In genomic region chr10:110793128-110793812, GRCh38 we compare ENCODE assay signal across 15 cellular contexts.
DNase-seq lines count a peak whose midpoint lies in the region; ATAC-seq and TF ChIP-seq lines count a peak whose summit lies in the region.
"Had no signal": no experiment of that assay in that cellular context is flagged by ENCODE, and none has a peak within 500 bp of the region (broad histone marks: within the 10 kb centered on the region; RNA-seq: fewer than 3 reads in every experiment).

No MANE protein-coding gene starts in this region.

- H3K56ac ChIP-seq in H9 (ENCODE audit: insufficient read length, low read depth, low read length): no peak overlapping the region

- H2AFZ ChIP-seq in H9 (ENCODE audit: low read length) (no peak overlapping the region), trophoblast cell (ENCODE audit: insufficient read depth, low read length, poor library complexity) (no peak overlapping the region)

- no peaks in the 10 kb centered on the region for H3K9me3 Mint-ChIP-seq in H9
- H3K9me3 Mint-ChIP-seq: activated T-helper 17 cell treated with anti-CD3 and anti-CD28 coated beads, Interleukin-2, amount 50 U/mL, for 72 hours had no signal

- H3K27ac Mint-ChIP-seq in H9: no peak overlapping the region
- H3K27ac Mint-ChIP-seq: activated T-helper 17 cell treated with anti-CD3 and anti-CD28 coated beads, Interleukin-2, amount 50 U/mL, for 72 hours had no signal

- H3T11ph ChIP-seq in H9 (ENCODE audit: low read length): no peak overlapping the region

- H4K12ac ChIP-seq in trophoblast cell (ENCODE audit: low read depth, low read length): no peak overlapping the region

- H2AK5ac ChIP-seq in H9 (ENCODE audit: insufficient read length, low read length) (no peak overlapping the region), trophoblast cell (ENCODE audit: low read length) (no peak overlapping the region)

- H2BK5ac ChIP-seq in H9 (ENCODE audit: insufficient read length, low read length) (no peak overlapping the region), trophoblast cell (ENCODE audit: low read depth, low read length, poor library complexity) (peak overlapping the region; percentile 63)

- H3K79me2 ChIP-seq in H9 (ENCODE audit: insufficient read depth, low read length) (no peaks in the 10 kb centered on the region), trophoblast cell (ENCODE audit: control insufficient read depth, insufficient read depth, low read length, poor library complexity) (no peaks in the 10 kb centered on the region)

- H3K4me1 Mint-ChIP-seq in H9: peaks cover 3% of the 10 kb centered on the region in 2 experiments; a peak in 2 of 4 replicates
- H3K4me1 Mint-ChIP-seq: activated T-helper 17 cell treated with anti-CD3 and anti-CD28 coated beads, Interleukin-2, amount 50 U/mL, for 72 hours had no signal

- no peak overlapping the region for H2BK15ac ChIP-seq in H9 (ENCODE audit: low read depth, low read length)

- H3K36me3 ChIP-seq in right atrium auricular region (peaks cover 9% of the 10 kb centered on the region), trophoblast cell (ENCODE audit: control insufficient read depth in 1 of 2, insufficient read depth in 2 of 2, low read length in 2 of 2) (no peaks in the 10 kb centered on the region)
- H3K36me3 ChIP-seq: thoracic aorta had no signal

- no peaks in the 10 kb centered on the region for H3K27me3 ChIP-seq in H9 (ENCODE audit: insufficient read depth, low read length)
- no peaks in the 10 kb centered on the region for H3K27me3 ChIP-seq in right atrium auricular region
- no peaks in the 10 kb centered on the region for H3K27me3 ChIP-seq in trophoblast cell (ENCODE audit: insufficient read depth, low read length)

- DNase-seq in H9 (no peak), astrocyte of the hippocampus (ENCODE audit: low read depth, low spot score) (peak; percentile 22), right atrium auricular region (ENCODE audit: low spot score) (no peak), trophoblast cell (no peak), occipital lobe (lab: John Stamatoyannopoulos, UW) (no peak), kidney glomerular epithelial cell (lab: John Stamatoyannopoulos, UW) (no peak), T1000 (lab: John Stamatoyannopoulos, UW) (no peak)
- DNase-seq: activated CD4-positive, alpha-beta T cell treated with anti-CD3 and anti-CD28 coated beads, Interleukin-2, amount 50 U/mL, for 48 hours; dermis blood vessel endothelial cell; midbrain; NCI-H2171; SHP77 treated with DMSO at 0.1 percent for 48 hours had no signal

- no peak for ATAC-seq in HG02973 (IDR thresholded peaks at IDR 0.05; ENCODE audit: unreplicated experiment)
- ATAC-seq: activated T-helper 17 cell treated with anti-CD3 and anti-CD28 coated beads, Interleukin-2, amount 50 U/mL, for 72 hours had no signal

- H3K27me3 Mint-ChIP-seq in H9 (ENCODE audit: low read depth): no peaks in the 10 kb centered on the region; the same call in 1 of the 2 replicates
- H3K27me3 Mint-ChIP-seq: activated T-helper 17 cell treated with anti-CD3 and anti-CD28 coated beads, Interleukin-2, amount 50 U/mL, for 72 hours had no signal

- H3K23ac ChIP-seq in H9 (ENCODE audit: insufficient read length, low read depth, low read length) (no peak overlapping the region), trophoblast cell (ENCODE audit: low read length) (no peak overlapping the region)

- H3K4me3 ChIP-seq in right atrium auricular region (no peak overlapping the region), trophoblast cell (ENCODE audit: low read depth, low read length) (no peak overlapping the region)
- H3K4me3 ChIP-seq: thoracic aorta had no signal

- H2BK12ac ChIP-seq in H9 (ENCODE audit: insufficient read length, low read depth, low read length): no peak overlapping the region
- peak overlapping the region; percentile 94 for H2BK12ac ChIP-seq in trophoblast cell (ENCODE audit: low read length)

- H3K4me1 ChIP-seq in H9 (ENCODE audit: insufficient read depth, low read length) (no peaks in the 10 kb centered on the region), right atrium auricular region (peaks cover 0 to 45% of the 10 kb centered on the region in 2 donors), trophoblast cell (ENCODE audit: control insufficient read depth in 1 of 2, insufficient read depth in 2 of 2, low read length in 2 of 2) (peaks cover 20 to 39% of the 10 kb centered on the region in 2 experiments)

- H3K4me3 Mint-ChIP-seq in H9: no peak overlapping the region
- H3K4me3 Mint-ChIP-seq: activated T-helper 17 cell treated with anti-CD3 and anti-CD28 coated beads, Interleukin-2, amount 50 U/mL, for 72 hours had no signal

- no peaks in the 10 kb centered on the region for H3K36me3 Mint-ChIP-seq in H9 (ENCODE audit: insufficient read depth in 1 of 3, low read depth in 3 of 3)

- H3K9me3 ChIP-seq in H9 (ENCODE audit: control insufficient read depth, low read depth, low read length): no peaks in the 10 kb centered on the region
- H3K9me3 ChIP-seq in right atrium auricular region: no peaks in the 10 kb centered on the region
- no peaks in the 10 kb centered on the region for H3K9me3 ChIP-seq in trophoblast cell (ENCODE audit: insufficient read depth, low read depth, low read length)
- H3K9me3 ChIP-seq: thoracic aorta had no signal

- H4K91ac ChIP-seq in H9 (ENCODE audit: insufficient read length, low read depth, low read length): no peak overlapping the region
- H4K91ac ChIP-seq in trophoblast cell (ENCODE audit: low read depth, low read length): peak overlapping the region; percentile 87

- no peak overlapping the region for H3K27ac ChIP-seq in H9 (ENCODE audit: insufficient read length, low read depth, low read length)
- H3K27ac ChIP-seq in right atrium auricular region: peak overlapping the region; percentile 68 to 77
- peak overlapping the region; percentile 58 for H3K27ac ChIP-seq in trophoblast cell (ENCODE audit: low read depth, low read length)
- H3K27ac ChIP-seq: thoracic aorta had no signal

- H2BK20ac ChIP-seq in H9 (ENCODE audit: low read depth, low read length, poor library complexity, severe bottlenecking): no peak overlapping the region

- H4K5ac ChIP-seq in H9 (ENCODE audit: insufficient read length, low read depth, low read length): no peak overlapping the region

- H4K8ac ChIP-seq in H9 (replicated peaks; ENCODE audit: insufficient read length, low read depth, low read length) (no peak overlapping the region), trophoblast cell (ENCODE audit: low read depth, low read length) (peak overlapping the region; percentile 45)

- H3K23me2 ChIP-seq in H9 (ENCODE audit: insufficient read length, low read depth, low read length, poor library complexity, severe bottlenecking): no peaks in the 10 kb centered on the region

- TF ChIP-seq CTCF in H9 (conservative IDR thresholded peaks at IDR 0.05) (no peak), right atrium auricular region (IDR thresholded peaks at IDR 0.05) (no peak)

- no peaks in the 10 kb centered on the region for H4K20me1 ChIP-seq in H9 (ENCODE audit: control insufficient read depth, insufficient read depth, insufficient read length)

- no peak overlapping the region for H3K4ac ChIP-seq in H9 (ENCODE audit: low read depth, low read length)
- no peak overlapping the region for H3K4ac ChIP-seq in trophoblast cell (ENCODE audit: low read depth, low read length)

- H3K79me1 ChIP-seq in H9 (ENCODE audit: insufficient read depth, low read depth, low read length, poor library complexity, severe bottlenecking) (no peaks in the 10 kb centered on the region), trophoblast cell (ENCODE audit: low read length) (peaks cover 19% of the 10 kb centered on the region)

- H3K4me2 ChIP-seq in H9 (ENCODE audit: insufficient read depth, insufficient read length, low read length): no peak overlapping the region
- H3K4me2 ChIP-seq in trophoblast cell (ENCODE audit: low read length): no peak overlapping the region

- H3K9ac ChIP-seq in H9 (ENCODE audit: extremely low read depth, insufficient read length, low read length) (no peak overlapping the region), trophoblast cell (ENCODE audit: low read length) (no peak overlapping the region)

- H2BK120ac ChIP-seq in H9 (ENCODE audit: low read depth, low read length, poor library complexity, severe bottlenecking) (no peak overlapping the region), trophoblast cell (ENCODE audit: insufficient read depth, low read length, poor library complexity) (peak overlapping the region; percentile 70)

- no CpG with 5 or more reads among the region's 9 CpGs for WGBS in H9 (ENCODE audit: extremely low coverage, insufficient read length, low lambda C conversion rate)
- no CpG with 5 or more reads among the region's 9 CpGs for WGBS in trophoblast cell (ENCODE audit: extremely low coverage, insufficient coverage, insufficient read length)

- H3K14ac ChIP-seq in H9 (ENCODE audit: insufficient read depth, low read length) (no peak overlapping the region), trophoblast cell (ENCODE audit: low read length) (no peak overlapping the region)

- H3K18ac ChIP-seq in H9 (ENCODE audit: insufficient read length, low read depth, low read length) (peak overlapping the region; percentile 37), trophoblast cell (ENCODE audit: low read length) (no peak overlapping the region)
